In genomic region chr5:125227333-125228075, GRCh38 we compare ENCODE assay signal across 11 cellular contexts.
DNase-seq lines count a peak whose midpoint lies in the region; ATAC-seq and TF ChIP-seq lines count a peak whose summit lies in the region.
"Had no signal": no experiment of that assay in that cellular context is flagged by ENCODE, and none has a peak within 500 bp of the region (broad histone marks: within the 10 kb centered on the region; RNA-seq: fewer than 3 reads in every experiment).

No MANE protein-coding gene starts in this region.

- H3F3A ChIP-seq in PC-3 (ENCODE audit: low read length, unreplicated experiment), result no peaks in the 10 kb centered on the region

- H3K27me3 ChIP-seq in left ventricle myocardium inferior (ENCODE audit: low read depth), result no peaks in the 10 kb centered on the region
- H3K27me3 ChIP-seq in PC-3 (ENCODE audit: low read length), result no peaks in the 10 kb centered on the region
- H3K27me3 ChIP-seq: left lung had no signal

- no peak overlapping the region for H3K4me2 ChIP-seq in PC-3 (ENCODE audit: low read length)

- no peak for DNase-seq in left ventricle myocardium inferior
- no peak for DNase-seq in cardiac septum (ENCODE audit: low spot score)
- peak; percentile 32 for DNase-seq in PC-3
- peak; percentile 38 for DNase-seq in fibroblast of villous mesenchyme (ENCODE audit: low read depth)
- no peak for DNase-seq in natural killer cell treated with Interleukin-12 subunit alpha and Interleukin-12 subunit beta and Interleukin-15 and Interleukin-18, amount 100 ng/mL, for 72 hours (ENCODE audit: low spot score)
- DNase-seq in activated naive CD4-positive, alpha-beta T cell treated with anti-CD3 and anti-CD28 coated beads, Interleukin-2, amount 10 ng/mL, durations not matched to agents 7 days and 5 days, result no peak
- DNase-seq in NCI-H510A treated with DMSO at 0.1 percent for 48 hours (lab: John Stamatoyannopoulos, UW), result no peak
- no peak for DNase-seq in activated naive CD4-positive, alpha-beta T cell treated with Interleukin-2 at 50 U/mL for 16 hours
- DNase-seq: activated T-cell treated with anti-CD3 and anti-CD28 coated beads, Interleukin-2, amount 50 U/mL, for 48 hours; left lung had no signal

- TF ChIP-seq CTCF in left ventricle myocardium inferior (IDR thresholded peaks at IDR 0.05; ENCODE audit: borderline replicate concordance) (peak; percentile 63), PC-3 (conservative IDR thresholded peaks at IDR 0.05; ENCODE audit: low read depth, low read length) (peak; percentile 68), fibroblast of villous mesenchyme (IDR thresholded peaks at IDR 0.05; ENCODE audit: insufficient read depth, low read depth, low read length) (peak; percentile 69)

- H3K27ac Mint-ChIP-seq in natural killer cell treated with Interleukin-12 subunit alpha and Interleukin-12 subunit beta and Interleukin-15 and Interleukin-18, amount 100 ng/mL, for 72 hours, result no peak overlapping the region
- no peak overlapping the region for H3K27ac Mint-ChIP-seq in activated naive CD4-positive, alpha-beta T cell treated with anti-CD3 and anti-CD28 coated beads, Interleukin-2, amount 10 ng/mL, durations not matched to agents 7 days and 5 days

- peaks cover 4% of the 10 kb centered on the region for H3K9me3 Mint-ChIP-seq in natural killer cell treated with Interleukin-12 subunit alpha and Interleukin-12 subunit beta and Interleukin-15 and Interleukin-18, amount 100 ng/mL, for 72 hours
- H3K9me3 Mint-ChIP-seq in activated naive CD4-positive, alpha-beta T cell treated with anti-CD3 and anti-CD28 coated beads, Interleukin-2, amount 10 ng/mL, durations not matched to agents 7 days and 5 days, result peaks cover 3% of the 10 kb centered on the region

- no peaks in the 10 kb centered on the region for H3K36me3 ChIP-seq in left ventricle myocardium inferior
- no peaks in the 10 kb centered on the region for H3K36me3 ChIP-seq in PC-3 (ENCODE audit: low read depth, low read length)
- H3K36me3 ChIP-seq: left lung had no signal

- H3K9me3 ChIP-seq in left ventricle myocardium inferior (replicated peaks), result no peaks in the 10 kb centered on the region
- no peaks in the 10 kb centered on the region for H3K9me3 ChIP-seq in PC-3 (ENCODE audit: low read length)
- H3K9me3 ChIP-seq: left lung had no signal

- H3K4me3 ChIP-seq in left ventricle myocardium inferior, result no peak overlapping the region
- no peak overlapping the region for H3K4me3 ChIP-seq in PC-3 (ENCODE audit: low read length)
- H3K4me3 ChIP-seq in fibroblast of villous mesenchyme (ENCODE audit: low read depth, low read length), result no peak overlapping the region
- H3K4me3 ChIP-seq: left lung had no signal

- H3K27ac ChIP-seq in left ventricle myocardium inferior (replicated peaks) (no peak overlapping the region), PC-3 (ENCODE audit: low read length) (no peak overlapping the region)
- H3K27ac ChIP-seq: left lung had no signal

- CTCF ChIA-PET in PC-3 (lab: Charles Lee), result no interaction called here
- CTCF ChIA-PET in activated naive CD4-positive, alpha-beta T cell treated with anti-CD3 and anti-CD28 coated beads, Interleukin-2, amount 10 ng/mL, durations not matched to agents 7 days and 5 days (lab: Charles Lee), result no interaction called here

- no peak; the same call in 1 of the 2 replicates for ATAC-seq in PC-3
- ATAC-seq in natural killer cell treated with Interleukin-12 subunit alpha and Interleukin-12 subunit beta and Interleukin-15 and Interleukin-18, amount 100 ng/mL, for 72 hours, result no peak
- ATAC-seq: left lung had no signal

- no peak overlapping the region for H3K4me3 Mint-ChIP-seq in natural killer cell treated with Interleukin-12 subunit alpha and Interleukin-12 subunit beta and Interleukin-15 and Interleukin-18, amount 100 ng/mL, for 72 hours
- no peak overlapping the region for H3K4me3 Mint-ChIP-seq in activated naive CD4-positive, alpha-beta T cell treated with anti-CD3 and anti-CD28 coated beads, Interleukin-2, amount 10 ng/mL, durations not matched to agents 7 days and 5 days
- H3K4me3 Mint-ChIP-seq: IgD-negative memory B cell had no signal

- POLR2A ChIA-PET in PC-3 (lab: Charles Lee; ENCODE audit: unreplicated experiment), result no interaction called here

- no peaks in the 10 kb centered on the region for H3K79me2 ChIP-seq in PC-3 (ENCODE audit: low read length)

- H3K9ac ChIP-seq in PC-3 (ENCODE audit: low read length), result no peak overlapping the region

- no peaks in the 10 kb centered on the region for H4K20me1 ChIP-seq in PC-3 (ENCODE audit: low read length)

- BruUV-seq in PC-3 (replicated peaks; lab: Mats Ljungman, UMichigan), result no TSS peak

- H3K36me3 Mint-ChIP-seq in natural killer cell treated with Interleukin-12 subunit alpha and Interleukin-12 subunit beta and Interleukin-15 and Interleukin-18, amount 100 ng/mL, for 72 hours, result no peaks in the 10 kb centered on the region
- H3K36me3 Mint-ChIP-seq in activated naive CD4-positive, alpha-beta T cell treated with anti-CD3 and anti-CD28 coated beads, Interleukin-2, amount 10 ng/mL, durations not matched to agents 7 days and 5 days, result no peaks in the 10 kb centered on the region

- no peaks in the 10 kb centered on the region for H3K4me1 Mint-ChIP-seq in natural killer cell treated with Interleukin-12 subunit alpha and Interleukin-12 subunit beta and Interleukin-15 and Interleukin-18, amount 100 ng/mL, for 72 hours (ENCODE audit: low read depth in 2 of 2)
- H3K4me1 Mint-ChIP-seq in activated naive CD4-positive, alpha-beta T cell treated with anti-CD3 and anti-CD28 coated beads, Interleukin-2, amount 10 ng/mL, durations not matched to agents 7 days and 5 days, result no peaks in the 10 kb centered on the region

- H3K4me1 ChIP-seq in left ventricle myocardium inferior (peaks cover 6% of the 10 kb centered on the region), PC-3 (ENCODE audit: insufficient read depth, low read length) (no peaks in the 10 kb centered on the region)
- H3K4me1 ChIP-seq: left lung had no signal

- no peaks in the 10 kb centered on the region for H3K27me3 Mint-ChIP-seq in natural killer cell treated with Interleukin-12 subunit alpha and Interleukin-12 subunit beta and Interleukin-15 and Interleukin-18, amount 100 ng/mL, for 72 hours
- H3K27me3 Mint-ChIP-seq in activated naive CD4-positive, alpha-beta T cell treated with anti-CD3 and anti-CD28 coated beads, Interleukin-2, amount 10 ng/mL, durations not matched to agents 7 days and 5 days, result no peaks in the 10 kb centered on the region
- H3K27me3 Mint-ChIP-seq: IgD-negative memory B cell had no signal

- no peak overlapping the region for H2AFZ ChIP-seq in PC-3 (ENCODE audit: low read length)

- intact Hi-C loops in left ventricle myocardium inferior (cut with micrococcal nuclease), result no loop called here
- intact Hi-C loops in cardiac septum (cut with DNase I), result no loop called here
- intact Hi-C loops in PC-3 (cut with micrococcal nuclease), result no loop called here

- no peaks in the 10 kb centered on the region for H3K9me2 ChIP-seq in PC-3 (replicated peaks; ENCODE audit: low read length)

Comparison
In these comparisons a context has a peak if more than half of its experiments do, and no peak if none do; other contexts are left out.
1. DNase-seq: peak in PC-3 (single experiment) and fibroblast of villous mesenchyme (single experiment); none in left ventricle myocardium inferior (single experiment), cardiac septum (single experiment), natural killer cell treated with Interleukin-12 subunit alpha and Interleukin-12 subunit beta and Interleukin-15 and Interleukin-18, amount 100 ng/mL, for 72 hours (single experiment), activated naive CD4-positive, alpha-beta T cell treated with anti-CD3 and anti-CD28 coated beads, Interleukin-2, amount 10 ng/mL, durations not matched to agents 7 days and 5 days (single experiment), NCI-H510A treated with DMSO at 0.1 percent for 48 hours (single experiment) and activated naive CD4-positive, alpha-beta T cell treated with Interleukin-2 at 50 U/mL for 16 hours (single experiment).
2. Peak in every context shown above with its lines, with median percentiles within 50 percentile points of each other: CTCF ChIP-seq.